8 cellular contexts compared by ENCODE assay signal in the genomic region with DNA sequence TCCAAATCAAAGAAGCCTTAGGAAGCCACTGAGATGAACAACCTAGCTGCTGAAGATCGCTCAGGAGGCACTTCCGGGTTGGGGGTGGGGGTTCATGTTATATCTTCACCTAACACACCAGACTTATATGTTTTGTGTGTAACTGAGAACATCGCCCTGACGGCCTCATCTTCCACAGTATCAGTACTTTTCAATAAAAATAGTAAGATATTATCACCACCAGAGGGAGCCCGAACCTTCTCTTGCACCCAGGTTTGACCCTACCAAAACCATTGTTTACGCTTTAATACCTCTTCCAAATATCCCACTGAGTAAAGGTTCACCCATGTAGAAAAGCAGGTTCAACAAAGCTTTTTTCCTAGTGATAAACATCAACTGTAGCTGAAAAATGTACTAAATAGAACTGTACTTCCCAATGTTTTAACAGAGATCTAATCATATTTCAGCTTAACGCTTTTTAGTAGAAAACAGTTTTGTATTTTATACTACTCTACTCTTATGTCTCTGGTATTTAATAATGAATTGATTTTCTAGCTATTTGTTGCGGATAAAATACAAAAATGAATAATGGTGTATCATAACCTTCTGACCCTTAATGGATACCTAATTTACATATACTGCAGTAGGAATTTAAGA.
DNase-seq lines count a peak whose midpoint lies in the region; ATAC-seq and TF ChIP-seq lines count a peak whose summit lies in the region.

No MANE protein-coding gene starts in this region.

- DNase-seq in D341Med (ENCODE audit: low spot score) (peak; percentile 60), GM19240 (ENCODE audit: insufficient read length, low spot score) (peak; percentile 4), NCI-H460 (ENCODE audit: extremely low read depth, low read depth) (peak; percentile 53), glomerular visceral epithelial cell (ENCODE audit: extremely low spot score) (peak; percentile 68), prostate gland (ENCODE audit: low spot score) (peak; percentile 53), occipital lobe (lab: John Stamatoyannopoulos, UW) (no peak)
- DNase-seq in activated CD8-positive, alpha-beta T cell treated with anti-CD3 and anti-CD28 coated beads for 36 hours = peak; percentile 63

- POLR2A ChIA-PET in activated CD8-positive, alpha-beta T cell treated with anti-CD3 and anti-CD28 coated beads for 36 hours (lab: Charles Lee) = interaction anchor here (1.0 to 1.3 kb wide), 2 partner anchors 10 to 14 kb away, joined by 3 read pairs; no protein-coding TSS in a partner anchor

- intact Hi-C loops in activated CD8-positive, alpha-beta T cell treated with anti-CD3 and anti-CD28 coated beads for 36 hours (cut with micrococcal nuclease) = loop anchor here (5.0 kb wide), 1 partner anchor 247 kb away; no protein-coding TSS in a partner anchor
- intact Hi-C loops in prostate gland (cut with DNase I) = loop anchor here (2.0 kb wide), 1 partner anchor 246 kb away; no protein-coding TSS in a partner anchor

- H3K27me3 ChIP-seq in prostate gland (replicated peaks; ENCODE audit: insufficient read depth) = no peaks in the 10 kb centered on the region

- CTCF ChIA-PET in activated CD8-positive, alpha-beta T cell treated with anti-CD3 and anti-CD28 coated beads for 36 hours (lab: Charles Lee) = interaction anchor here (0.5 to 3.7 kb wide), 33 partner anchors 9 to 582 kb away, joined by 3 to 32 read pairs (median 4); a partner anchor contains a TSS

- H3K9me3 Mint-ChIP-seq in activated CD8-positive, alpha-beta T cell treated with anti-CD3 and anti-CD28 coated beads for 36 hours = no peaks in the 10 kb centered on the region

- peaks cover 9% of the 10 kb centered on the region for H3K27me3 Mint-ChIP-seq in activated CD8-positive, alpha-beta T cell treated with anti-CD3 and anti-CD28 coated beads for 36 hours

- H3K9me3 ChIP-seq in prostate gland = no peaks in the 10 kb centered on the region

- H3K27ac ChIP-seq in prostate gland = no peak overlapping the region

- ATAC-seq in HG03342 (IDR thresholded peaks at IDR 0.05; ENCODE audit: unreplicated experiment) = peak; percentile 94
- peak; percentile 78 for ATAC-seq in activated CD8-positive, alpha-beta T cell treated with anti-CD3 and anti-CD28 coated beads for 36 hours

- TF ChIP-seq CTCF in activated CD8-positive, alpha-beta T cell treated with anti-CD3 and anti-CD28 coated beads for 36 hours (IDR thresholded peaks at IDR 0.05) = peak; percentile 89
- TF ChIP-seq CTCF in prostate gland (IDR thresholded peaks at IDR 0.05) = peak in 3 of 4 experiments; percentile 59 to 70 (median 67)

- TF ChIP-seq POLR2A in prostate gland (IDR thresholded peaks at IDR 0.05) = no peak

- no peaks in the 10 kb centered on the region for H3K36me3 ChIP-seq in prostate gland

- no peak overlapping the region for H3K4me3 ChIP-seq in prostate gland

- H3K4me1 ChIP-seq in prostate gland (replicated peaks) = no peaks in the 10 kb centered on the region

- H3K4me1 Mint-ChIP-seq in activated CD8-positive, alpha-beta T cell treated with anti-CD3 and anti-CD28 coated beads for 36 hours (ENCODE audit: low read depth) = no peaks in the 10 kb centered on the region

- H3K4me3 Mint-ChIP-seq in activated CD8-positive, alpha-beta T cell treated with anti-CD3 and anti-CD28 coated beads for 36 hours = no peak overlapping the region

- H3K36me3 Mint-ChIP-seq in activated CD8-positive, alpha-beta T cell treated with anti-CD3 and anti-CD28 coated beads for 36 hours (ENCODE audit: low read depth) = no peaks in the 10 kb centered on the region

- no peak overlapping the region for H3K27ac Mint-ChIP-seq in activated CD8-positive, alpha-beta T cell treated with anti-CD3 and anti-CD28 coated beads for 36 hours

- 20% methylated on average over 8 of the region's 8 CpGs for WGBS in prostate gland
